ENCODE assay signal across 13 cellular contexts in the genomic region with DNA sequence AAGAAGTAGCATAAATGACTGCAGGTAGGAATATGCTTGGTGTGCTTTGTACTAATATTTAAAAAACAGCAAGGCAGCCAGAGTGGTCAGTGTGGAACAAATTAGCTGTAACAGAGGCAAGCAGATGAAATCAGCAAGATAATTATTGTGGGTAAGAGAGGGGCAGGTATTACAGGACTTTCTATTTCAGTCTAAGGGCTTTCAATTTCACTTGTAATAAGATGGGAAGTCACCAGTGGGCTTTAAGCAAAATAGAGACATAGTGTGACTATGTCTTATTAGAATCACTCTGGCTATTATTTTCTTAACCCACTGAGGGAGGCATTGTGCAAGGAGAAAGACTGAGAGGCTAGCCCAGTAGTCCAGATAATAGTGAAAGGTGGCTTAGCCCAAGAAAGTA.
"Had no signal": no experiment of that assay in that cellular context is flagged by ENCODE, and none has a peak within 500 bp of the region (broad histone marks: within the 10 kb centered on the region; RNA-seq: fewer than 3 reads in every experiment).

No MANE protein-coding gene starts in this region.

- H3K27me3 Mint-ChIP-seq: activated CD4-positive, alpha-beta T cell treated with anti-CD3 and anti-CD28 coated beads for 36 hours; activated CD8-positive, alpha-beta T cell treated with anti-CD3 and anti-CD28 coated beads for 36 hours; naive thymus-derived CD4-positive, alpha-beta T cell had no signal

- H3K36me3 Mint-ChIP-seq: activated naive CD4-positive, alpha-beta T cell treated with anti-CD3 and anti-CD28 coated beads, Interleukin-2, amount 50 U/mL, for 72 hours; naive thymus-derived CD4-positive, alpha-beta T cell had no signal

- H3K27ac Mint-ChIP-seq: activated CD4-positive, alpha-beta T cell treated with anti-CD3 and anti-CD28 coated beads for 36 hours; activated CD8-positive, alpha-beta T cell treated with anti-CD3 and anti-CD28 coated beads for 36 hours; activated naive CD4-positive, alpha-beta T cell treated with anti-CD3 and anti-CD28 coated beads, Interleukin-2, amount 50 U/mL, for 72 hours; endodermal cell; naive thymus-derived CD4-positive, alpha-beta T cell had no signal

- H3K4me1 Mint-ChIP-seq: activated CD4-positive, alpha-beta T cell treated with anti-CD3 and anti-CD28 coated beads for 36 hours; endodermal cell; naive thymus-derived CD4-positive, alpha-beta T cell had no signal

- DNase-seq: activated CD4-positive, alpha-beta T cell treated with anti-CD3 and anti-CD28 coated beads for 36 hours; activated CD8-positive, alpha-beta T cell treated with anti-CD3 and anti-CD28 coated beads for 36 hours; activated gamma-delta T cell; activated T-cell treated with anti-CD3 and anti-CD28 coated beads, Interleukin-2, amount 50 U/mL, for 48 hours; dorsolateral prefrontal cortex; endodermal cell; islet precursor cell; naive thymus-derived CD4-positive, alpha-beta T cell; stimulated activated CD4-positive, alpha-beta T cell treated with anti-CD3 and anti-CD28 coated beads, Interleukin-1b, Interleukin-23, amount 100 ng/mL, for 48 hours; stomach; upper lobe of right lung; WERI-Rb-1 had no signal

- H3K9me3 Mint-ChIP-seq: endodermal cell had no signal

- ATAC-seq: activated CD4-positive, alpha-beta T cell treated with anti-CD3 and anti-CD28 coated beads for 36 hours; activated CD8-positive, alpha-beta T cell treated with anti-CD3 and anti-CD28 coated beads for 36 hours; activated naive CD4-positive, alpha-beta T cell treated with anti-CD3 and anti-CD28 coated beads, Interleukin-2, amount 50 U/mL, for 72 hours; naive thymus-derived CD4-positive, alpha-beta T cell; upper lobe of right lung had no signal

- H3K4me3 Mint-ChIP-seq: activated CD4-positive, alpha-beta T cell treated with anti-CD3 and anti-CD28 coated beads for 36 hours; activated CD8-positive, alpha-beta T cell treated with anti-CD3 and anti-CD28 coated beads for 36 hours; endodermal cell; naive thymus-derived CD4-positive, alpha-beta T cell had no signal
